Comparison of ENCODE assay signal across 4 cellular contexts in genomic region chr17:19029762-19030161, GRCh38. TPM values are rescaled to one million over a fixed set of nuclear protein-coding genes. Genes with fewer than 3 reads are reported as not detected.
"Had no signal": no experiment of that assay in that cellular context is flagged by ENCODE, and none has a peak within 500 bp of the region (broad histone marks: within the 10 kb centered on the region; RNA-seq: fewer than 3 reads in every experiment).

No MANE protein-coding gene starts in this region.

RNA-seq across cellular contexts. Expression of gene GRAP, which starts 17.0 kb away (rescaled TPM):
- total RNA-seq: LHCN-M2, MCF 10A, PC-3, RPMI7951 had no signal
